ENCODE assay signal across 1 cellular context in the genomic region with DNA sequence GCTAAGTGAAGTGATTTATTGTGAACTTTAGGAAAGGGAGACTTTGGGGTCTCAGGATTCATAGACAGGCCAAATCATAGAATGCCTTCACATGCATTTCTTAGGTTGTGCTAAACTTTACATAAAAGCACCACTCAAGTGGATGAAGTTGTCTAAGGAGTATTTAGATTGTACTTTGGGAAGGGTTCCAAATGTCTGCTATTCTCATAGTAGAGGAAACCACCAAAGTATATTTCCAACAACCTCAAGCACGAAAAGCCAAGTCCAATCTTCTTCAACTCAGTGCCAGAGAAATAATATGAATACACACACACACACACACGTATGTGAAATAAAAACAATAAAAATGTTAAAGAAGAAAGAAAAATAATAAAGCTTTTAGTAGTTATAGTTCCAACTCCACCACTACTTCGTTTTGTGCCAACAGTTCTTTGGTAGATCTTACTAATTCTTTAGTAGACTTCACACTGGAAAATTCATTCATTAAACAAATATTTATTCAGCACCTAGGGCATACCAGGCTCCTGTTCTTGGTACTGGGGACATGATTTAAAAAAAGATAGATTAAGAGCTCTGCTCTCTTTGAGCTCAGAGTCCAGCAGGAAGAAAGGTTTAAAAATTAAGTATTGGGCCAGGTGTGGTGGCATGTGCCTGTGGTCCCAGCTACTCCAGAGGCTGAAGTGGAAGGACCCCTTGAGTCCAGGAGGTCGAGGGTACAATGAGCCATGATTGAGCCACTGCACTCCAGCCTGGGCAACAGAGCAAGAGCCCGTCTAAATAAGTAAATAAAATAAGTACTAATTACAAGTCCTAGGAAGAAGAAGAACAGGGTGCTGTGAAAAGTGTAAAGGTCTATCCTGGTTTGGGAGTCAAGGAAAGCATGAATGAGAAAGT.
TF ChIP-seq lines count a peak whose summit lies in the region.

No MANE protein-coding gene starts in this region.

TF ChIP-seq in HCT116, 20 proteins besides CTCF, POLR2A, EP300 and RAD21:
- TF ChIP-seq CEBPB (IDR thresholded peaks at IDR 0.05; ENCODE audit: low read depth) (no peak), EZH2 (IDR thresholded peaks at IDR 0.05) (no peak), SP1 (IDR thresholded peaks at IDR 0.05; ENCODE audit: low read depth) (no peak), CBX3 (IDR thresholded peaks at IDR 0.05; ENCODE audit: low read depth) (no peak), EGR1 (IDR thresholded peaks at IDR 0.05; ENCODE audit: low read depth) (no peak), SRF (IDR thresholded peaks at IDR 0.05; ENCODE audit: low read depth) (no peak)
